Comparison of ENCODE assay signal across 1 cellular context in the genomic region with DNA sequence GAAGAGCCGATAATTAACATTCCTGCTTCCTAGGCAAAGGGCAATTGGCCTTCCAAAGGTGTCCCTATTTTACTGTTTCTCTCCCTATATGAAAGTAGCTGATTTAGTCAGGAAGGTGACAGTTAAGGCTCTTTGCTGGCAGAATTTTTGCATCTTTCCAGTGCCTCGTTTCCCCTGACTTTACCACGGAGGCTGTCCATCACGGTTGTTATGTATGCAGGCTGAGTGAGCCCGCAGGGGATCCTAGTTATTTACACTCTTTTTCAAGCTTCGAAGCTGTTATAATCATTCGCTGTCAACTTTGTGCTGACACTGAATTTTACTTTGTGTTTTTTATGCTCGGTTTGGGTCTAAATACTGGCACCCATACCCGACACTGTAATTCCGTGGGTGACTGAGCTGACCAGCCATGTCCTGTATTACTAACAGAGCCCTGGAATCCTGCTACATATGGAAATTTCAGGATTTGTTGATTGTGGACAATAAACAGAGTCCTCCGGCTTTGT.
TF ChIP-seq lines count a peak whose summit lies in the region.

No MANE protein-coding gene starts in this region.

TF ChIP-seq in WTC11, 78 proteins besides CTCF, POLR2A, EP300 and RAD21 (continued from another document):
- TF ChIP-seq, protein P1, sequence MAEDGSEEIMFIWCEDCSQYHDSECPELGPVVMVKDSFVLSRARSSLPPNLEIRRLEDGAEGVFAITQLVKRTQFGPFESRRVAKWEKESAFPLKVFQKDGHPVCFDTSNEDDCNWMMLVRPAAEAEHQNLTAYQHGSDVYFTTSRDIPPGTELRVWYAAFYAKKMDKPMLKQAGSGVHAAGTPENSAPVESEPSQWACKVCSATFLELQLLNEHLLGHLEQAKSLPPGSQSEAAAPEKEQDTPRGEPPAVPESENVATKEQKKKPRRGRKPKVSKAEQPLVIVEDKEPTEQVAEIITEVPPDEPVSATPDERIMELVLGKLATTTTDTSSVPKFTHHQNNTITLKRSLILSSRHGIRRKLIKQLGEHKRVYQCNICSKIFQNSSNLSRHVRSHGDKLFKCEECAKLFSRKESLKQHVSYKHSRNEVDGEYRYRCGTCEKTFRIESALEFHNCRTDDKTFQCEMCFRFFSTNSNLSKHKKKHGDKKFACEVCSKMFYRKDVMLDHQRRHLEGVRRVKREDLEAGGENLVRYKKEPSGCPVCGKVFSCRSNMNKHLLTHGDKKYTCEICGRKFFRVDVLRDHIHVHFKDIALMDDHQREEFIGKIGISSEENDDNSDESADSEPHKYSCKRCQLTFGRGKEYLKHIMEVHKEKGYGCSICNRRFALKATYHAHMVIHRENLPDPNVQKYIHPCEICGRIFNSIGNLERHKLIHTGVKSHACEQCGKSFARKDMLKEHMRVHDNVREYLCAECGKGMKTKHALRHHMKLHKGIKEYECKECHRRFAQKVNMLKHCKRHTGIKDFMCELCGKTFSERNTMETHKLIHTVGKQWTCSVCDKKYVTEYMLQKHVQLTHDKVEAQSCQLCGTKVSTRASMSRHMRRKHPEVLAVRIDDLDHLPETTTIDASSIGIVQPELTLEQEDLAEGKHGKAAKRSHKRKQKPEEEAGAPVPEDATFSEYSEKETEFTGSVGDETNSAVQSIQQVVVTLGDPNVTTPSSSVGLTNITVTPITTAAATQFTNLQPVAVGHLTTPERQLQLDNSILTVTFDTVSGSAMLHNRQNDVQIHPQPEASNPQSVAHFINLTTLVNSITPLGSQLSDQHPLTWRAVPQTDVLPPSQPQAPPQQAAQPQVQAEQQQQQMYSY (CRISPR knock-in tag; IDR thresholded peaks at IDR 0.05), result no peak
- no peak for TF ChIP-seq SMAD3 (CRISPR knock-in tag; IDR thresholded peaks at IDR 0.05; ENCODE audit: borderline replicate concordance)
